In the genomic region with DNA sequence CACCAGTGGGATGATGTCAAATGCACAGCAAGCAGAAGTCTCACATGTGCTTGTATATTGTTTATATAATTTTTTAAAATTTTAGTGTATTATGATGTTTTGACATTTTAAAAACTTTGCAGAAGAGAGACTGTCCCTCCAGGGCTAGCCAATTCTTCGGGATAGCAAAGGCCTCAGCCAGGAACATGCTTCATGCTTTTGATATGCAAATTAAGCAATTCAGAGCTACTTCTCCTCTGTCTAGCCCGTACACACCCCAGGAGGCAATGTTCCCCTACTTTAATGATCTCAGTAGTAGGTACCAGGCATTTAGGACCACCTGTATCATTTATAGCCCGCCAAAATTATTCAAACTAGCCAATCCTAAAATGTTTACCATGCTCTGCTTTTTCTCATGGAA, we compare ENCODE assay signal across 18 cellular contexts.
"Had no signal": no experiment of that assay in that cellular context is flagged by ENCODE, and none has a peak within 500 bp of the region (broad histone marks: within the 10 kb centered on the region; RNA-seq: fewer than 3 reads in every experiment).

No MANE protein-coding gene starts in this region.

- H3K36me3 ChIP-seq: esophagus muscularis mucosa, gastroesophageal sphincter, heart left ventricle, left lung, lower lobe of right lung had no signal

- H3K27me3 ChIP-seq: dorsolateral prefrontal cortex, esophagus muscularis mucosa, foreskin keratinocyte, gastroesophageal sphincter, heart left ventricle, hepatocyte, left lung had no signal

- H3K27ac ChIP-seq: coronary artery, dorsolateral prefrontal cortex, esophagus muscularis mucosa, foreskin keratinocyte, gastroesophageal sphincter, heart left ventricle, hepatocyte, left lung, lower lobe of right lung had no signal

- H3K27ac Mint-ChIP-seq: naive thymus-derived CD4-positive, alpha-beta T cell had no signal

- H3K4me1 ChIP-seq: esophagus muscularis mucosa, foreskin keratinocyte, gastroesophageal sphincter, heart left ventricle, left lung, lower lobe of right lung had no signal

- H3K4me3 Mint-ChIP-seq: naive thymus-derived CD4-positive, alpha-beta T cell had no signal

- H3K4me2 ChIP-seq: hepatocyte had no signal

- H3K4me3 ChIP-seq: coronary artery, dorsolateral prefrontal cortex, esophagus muscularis mucosa, gastroesophageal sphincter, heart left ventricle, hepatocyte, left lung, lower lobe of right lung had no signal

- H2AFZ ChIP-seq: hepatocyte had no signal

- H3K4me1 Mint-ChIP-seq: naive thymus-derived CD4-positive, alpha-beta T cell had no signal

- DNase-seq: dermis blood vessel endothelial cell; dorsolateral prefrontal cortex; effector CD4-positive, alpha-beta T cell; effector memory CD4-positive, alpha-beta T cell; foreskin keratinocyte; heart left ventricle; hypothalamus; left cardiac atrium; left lung; left ventricle myocardium superior; lower lobe of right lung; mesenchymal stem cell; midbrain; naive thymus-derived CD4-positive, alpha-beta T cell had no signal

- H3K36me3 Mint-ChIP-seq: naive thymus-derived CD4-positive, alpha-beta T cell had no signal

- H3K79me2 ChIP-seq: hepatocyte had no signal

- H3K9me3 ChIP-seq: esophagus muscularis mucosa, gastroesophageal sphincter, left lung, lower lobe of right lung had no signal

- ATAC-seq: foreskin keratinocyte; gastroesophageal sphincter; heart left ventricle; left cardiac atrium; left lung; left ventricle myocardium superior; lower lobe of right lung; naive thymus-derived CD4-positive, alpha-beta T cell had no signal

- H3K27me3 Mint-ChIP-seq: naive thymus-derived CD4-positive, alpha-beta T cell had no signal
